In the genomic region with DNA sequence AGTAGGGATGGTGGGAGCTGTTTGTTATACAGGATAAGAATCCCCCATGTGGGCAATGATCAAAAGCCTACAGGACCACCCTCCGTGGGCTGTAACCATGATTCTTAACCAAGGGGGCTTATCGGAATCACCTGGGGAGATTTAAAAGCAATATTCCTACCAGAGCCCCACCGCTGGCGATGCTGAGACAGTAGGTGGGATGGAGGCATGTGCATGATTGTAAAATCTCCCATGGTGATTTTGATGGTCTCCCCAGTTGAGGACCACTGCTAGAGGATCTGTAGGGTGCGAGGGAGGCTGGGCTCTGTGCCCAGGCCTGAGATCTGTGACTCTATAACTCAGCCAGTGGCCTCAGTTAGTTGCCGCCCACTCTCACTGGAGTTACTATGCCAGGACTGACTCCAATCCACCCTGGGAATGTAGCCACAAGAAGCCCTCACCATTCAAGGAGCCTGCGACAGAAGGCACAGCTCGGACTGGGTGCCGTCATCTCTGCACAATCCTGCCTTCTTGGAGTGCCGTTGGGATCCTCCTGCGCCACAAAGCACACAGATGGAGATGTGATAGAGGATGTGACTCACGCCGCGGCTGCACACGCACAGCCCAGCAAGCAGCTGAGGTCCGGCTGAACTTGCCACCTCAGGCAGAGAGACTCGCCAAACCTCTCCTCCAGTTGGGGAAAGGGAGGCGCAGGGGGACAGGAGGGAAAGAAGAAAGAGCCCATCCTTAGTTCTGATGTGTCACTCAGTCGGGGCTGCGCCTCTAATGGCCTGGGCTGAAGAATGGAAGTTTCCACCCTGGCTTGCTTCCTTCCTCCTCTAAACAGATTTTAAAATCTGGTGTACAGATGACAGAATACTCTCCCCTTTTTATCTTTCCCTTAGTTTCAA, we compare ENCODE assay signal across 1 cellular context.
TF ChIP-seq lines count a peak whose summit lies in the region.

No MANE protein-coding gene starts in this region.

TF ChIP-seq in K562, 482 proteins besides CTCF, POLR2A, EP300 and RAD21 (continued from another document):
- TF ChIP-seq, protein P1, sequence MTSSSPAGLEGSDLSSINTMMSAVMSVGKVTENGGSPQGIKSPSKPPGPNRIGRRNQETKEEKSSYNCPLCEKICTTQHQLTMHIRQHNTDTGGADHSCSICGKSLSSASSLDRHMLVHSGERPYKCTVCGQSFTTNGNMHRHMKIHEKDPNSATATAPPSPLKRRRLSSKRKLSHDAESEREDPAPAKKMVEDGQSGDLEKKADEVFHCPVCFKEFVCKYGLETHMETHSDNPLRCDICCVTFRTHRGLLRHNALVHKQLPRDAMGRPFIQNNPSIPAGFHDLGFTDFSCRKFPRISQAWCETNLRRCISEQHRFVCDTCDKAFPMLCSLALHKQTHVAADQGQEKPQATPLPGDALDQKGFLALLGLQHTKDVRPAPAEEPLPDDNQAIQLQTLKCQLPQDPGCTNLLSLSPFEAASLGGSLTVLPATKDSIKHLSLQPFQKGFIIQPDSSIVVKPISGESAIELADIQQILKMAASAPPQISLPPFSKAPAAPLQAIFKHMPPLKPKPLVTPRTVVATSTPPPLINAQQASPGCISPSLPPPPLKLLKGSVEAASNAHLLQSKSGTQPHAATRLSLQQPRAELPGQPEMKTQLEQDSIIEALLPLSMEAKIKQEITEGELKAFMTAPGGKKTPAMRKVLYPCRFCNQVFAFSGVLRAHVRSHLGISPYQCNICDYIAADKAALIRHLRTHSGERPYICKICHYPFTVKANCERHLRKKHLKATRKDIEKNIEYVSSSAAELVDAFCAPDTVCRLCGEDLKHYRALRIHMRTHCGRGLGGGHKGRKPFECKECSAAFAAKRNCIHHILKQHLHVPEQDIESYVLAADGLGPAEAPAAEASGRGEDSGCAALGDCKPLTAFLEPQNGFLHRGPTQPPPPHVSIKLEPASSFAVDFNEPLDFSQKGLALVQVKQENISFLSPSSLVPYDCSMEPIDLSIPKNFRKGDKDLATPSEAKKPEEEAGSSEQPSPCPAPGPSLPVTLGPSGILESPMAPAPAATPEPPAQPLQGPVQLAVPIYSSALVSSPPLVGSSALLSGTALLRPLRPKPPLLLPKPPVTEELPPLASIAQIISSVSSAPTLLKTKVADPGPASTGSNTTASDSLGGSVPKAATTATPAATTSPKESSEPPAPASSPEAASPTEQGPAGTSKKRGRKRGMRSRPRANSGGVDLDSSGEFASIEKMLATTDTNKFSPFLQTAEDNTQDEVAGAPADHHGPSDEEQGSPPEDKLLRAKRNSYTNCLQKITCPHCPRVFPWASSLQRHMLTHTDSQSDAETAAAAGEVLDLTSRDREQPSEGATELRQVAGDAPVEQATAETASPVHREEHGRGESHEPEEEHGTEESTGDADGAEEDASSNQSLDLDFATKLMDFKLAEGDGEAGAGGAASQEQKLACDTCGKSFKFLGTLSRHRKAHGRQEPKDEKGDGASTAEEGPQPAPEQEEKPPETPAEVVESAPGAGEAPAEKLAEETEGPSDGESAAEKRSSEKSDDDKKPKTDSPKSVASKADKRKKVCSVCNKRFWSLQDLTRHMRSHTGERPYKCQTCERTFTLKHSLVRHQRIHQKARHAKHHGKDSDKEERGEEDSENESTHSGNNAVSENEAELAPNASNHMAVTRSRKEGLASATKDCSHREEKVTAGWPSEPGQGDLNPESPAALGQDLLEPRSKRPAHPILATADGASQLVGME (CRISPR knock-in tag; IDR thresholded peaks at IDR 0.05) = peak; percentile 93
